10 cellular contexts compared by ENCODE assay signal in the genomic region with DNA sequence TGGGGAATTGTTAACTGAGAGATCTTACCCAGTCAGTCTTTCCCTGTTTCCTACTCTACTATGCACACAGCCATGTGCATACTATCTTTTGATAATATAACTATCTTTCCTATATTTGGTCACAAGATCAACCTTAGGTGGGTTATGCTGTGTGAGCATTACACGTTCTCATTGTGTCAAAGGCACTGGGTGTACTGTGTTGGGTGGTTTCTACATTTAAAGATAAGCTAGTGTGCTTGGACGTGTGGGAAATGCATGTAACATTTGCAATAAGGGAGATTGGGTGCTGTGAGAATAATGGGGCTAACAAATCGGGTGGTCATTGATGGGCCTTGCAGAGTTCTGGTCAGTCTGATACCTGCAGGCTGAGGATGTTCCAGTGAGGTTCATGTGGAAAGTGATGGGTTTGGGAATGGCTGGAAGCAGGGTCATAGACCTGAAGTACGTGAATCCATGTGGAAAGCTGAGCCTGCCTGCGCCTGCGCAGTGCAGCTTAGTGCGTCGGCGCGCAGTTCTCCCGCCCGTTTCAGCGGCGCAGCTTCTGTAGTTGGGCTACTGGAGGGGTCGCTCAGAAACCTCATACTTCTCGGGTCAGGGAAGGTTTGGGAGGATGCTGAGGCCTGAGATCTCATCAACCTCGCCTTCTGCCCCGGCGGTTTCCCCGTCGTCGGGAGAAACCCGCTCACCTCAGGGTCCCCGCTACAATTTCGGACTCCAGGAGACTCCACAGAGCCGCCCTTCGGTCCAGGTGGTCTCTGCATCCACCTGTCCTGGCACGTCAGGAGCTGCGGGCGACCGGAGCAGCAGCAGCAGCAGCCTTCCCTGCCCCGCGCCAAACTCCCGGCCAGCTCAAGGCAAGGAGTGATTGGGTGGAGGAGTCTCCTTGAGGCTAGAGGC. TPM values are rescaled to one million over a fixed set of nuclear protein-coding genes. Genes with fewer than 3 reads are reported as not detected.
A peak's percentile ranks its signal among the peaks of the same experiment; 100 is the strongest.
DNase-seq lines count a peak whose midpoint lies in the region; ATAC-seq and TF ChIP-seq lines count a peak whose summit lies in the region.
"Had no signal": no experiment of that assay in that cellular context is flagged by ENCODE, and none has a peak within 500 bp of the region (broad histone marks: within the 10 kb centered on the region; RNA-seq: fewer than 3 reads in every experiment).

A gene (plus strand): TSS at position 507 of the 897 bp plus-strand sequence. CDS start 104 bp downstream, at position 611.

- DNase-seq in activated T-cell treated with anti-CD3 and anti-CD28 coated beads, Interleukin-2, amount 50 U/mL, for 4 hours = no peak
- DNase-seq in activated T-cell treated with anti-CD3 and anti-CD28 coated beads for 4 hours (no peak), NCI-H510A treated with DMSO at 0.1 percent for 48 hours (lab: John Stamatoyannopoulos, UW) (peak; percentile 85), erythroblast (lab: John Stamatoyannopoulos, UW) (peak in 1 of 2 experiments; percentile 8), NCI-H187 (lab: John Stamatoyannopoulos, UW) (no peak), GM19240 (ENCODE audit: insufficient read length, low spot score) (no peak), epidermal melanocyte (ENCODE audit: insufficient read length, low spot score) (no peak)
- DNase-seq: C1 segment of cervical spinal cord, NCI-H187 treated with DMSO at 0.1 percent for 48 hours had no signal

- peaks cover 9% of the 10 kb centered on the region for H3K4me1 Mint-ChIP-seq in activated T-cell treated with anti-CD3 and anti-CD28 coated beads, Interleukin-2, amount 50 U/mL, for 4 hours (ENCODE audit: low read depth)
- H3K4me1 Mint-ChIP-seq in stimulated activated naive CD8-positive, alpha-beta T cell treated with anti-CD3 and anti-CD28 coated beads, Interleukin-15, Interleukin-2, amounts not matched to agents 100 ng/mL and 50 ng/mL, for 24 hours (ENCODE audit: low read depth) = peaks cover 29% of the 10 kb centered on the region

- peak; percentile 50 for TF ChIP-seq POLR2A in erythroblast (IDR thresholded peaks at IDR 0.05; ENCODE audit: low read length)

- peak within 1 kb of the TSS; percentile 26 for H3K4me3 Mint-ChIP-seq in activated T-cell treated with anti-CD3 and anti-CD28 coated beads, Interleukin-2, amount 50 U/mL, for 4 hours
- peak within 1 kb of the TSS; percentile 58 for H3K4me3 Mint-ChIP-seq in stimulated activated naive CD8-positive, alpha-beta T cell treated with anti-CD3 and anti-CD28 coated beads, Interleukin-15, Interleukin-2, amounts not matched to agents 100 ng/mL and 50 ng/mL, for 24 hours

- ATAC-seq in activated T-cell treated with anti-CD3 and anti-CD28 coated beads, Interleukin-2, amount 50 U/mL, for 4 hours = peak; percentile 30 to 35

- peak within 1 kb of the TSS; percentile 75 for H3K27ac Mint-ChIP-seq in stimulated activated naive CD8-positive, alpha-beta T cell treated with anti-CD3 and anti-CD28 coated beads, Interleukin-15, Interleukin-2, amounts not matched to agents 100 ng/mL and 50 ng/mL, for 24 hours

- peaks cover 40% of the 10 kb centered on the region for H3K36me3 Mint-ChIP-seq in activated T-cell treated with anti-CD3 and anti-CD28 coated beads, Interleukin-2, amount 50 U/mL, for 4 hours (ENCODE audit: insufficient read depth)
- H3K36me3 Mint-ChIP-seq in stimulated activated naive CD8-positive, alpha-beta T cell treated with anti-CD3 and anti-CD28 coated beads, Interleukin-15, Interleukin-2, amounts not matched to agents 100 ng/mL and 50 ng/mL, for 24 hours (ENCODE audit: low read depth) = peaks cover 66% of the 10 kb centered on the region

- H3K9me3 Mint-ChIP-seq in activated T-cell treated with anti-CD3 and anti-CD28 coated beads, Interleukin-2, amount 50 U/mL, for 4 hours = no peaks in the 10 kb centered on the region
- H3K9me3 Mint-ChIP-seq in stimulated activated naive CD8-positive, alpha-beta T cell treated with anti-CD3 and anti-CD28 coated beads, Interleukin-15, Interleukin-2, amounts not matched to agents 100 ng/mL and 50 ng/mL, for 24 hours = no peaks in the 10 kb centered on the region

- no peaks in the 10 kb centered on the region for H3K27me3 Mint-ChIP-seq in activated T-cell treated with anti-CD3 and anti-CD28 coated beads, Interleukin-2, amount 50 U/mL, for 4 hours (ENCODE audit: low read depth)
- H3K27me3 Mint-ChIP-seq in stimulated activated naive CD8-positive, alpha-beta T cell treated with anti-CD3 and anti-CD28 coated beads, Interleukin-15, Interleukin-2, amounts not matched to agents 100 ng/mL and 50 ng/mL, for 24 hours = no peaks in the 10 kb centered on the region

RNA-seq across cellular contexts. Expression of the gene that starts here (rescaled TPM):
- under 1 TPM; 0.28 to 0.45 (median 0.41) TPM for total RNA-seq in activated T-cell treated with anti-CD3 and anti-CD28 coated beads, Interleukin-2, amount 50 U/mL, for 4 hours

Comparison
In these comparisons a context has a peak if more than half of its experiments do, and no peak if none do; other contexts are left out.
1. Peak in ATAC-seq in activated T-cell treated with anti-CD3 and anti-CD28 coated beads, Interleukin-2, amount 50 U/mL, for 4 hours; RNA of the gene not detected or under 1 TPM.